Comparison of ENCODE assay signal across 11 cellular contexts in the genomic region with DNA sequence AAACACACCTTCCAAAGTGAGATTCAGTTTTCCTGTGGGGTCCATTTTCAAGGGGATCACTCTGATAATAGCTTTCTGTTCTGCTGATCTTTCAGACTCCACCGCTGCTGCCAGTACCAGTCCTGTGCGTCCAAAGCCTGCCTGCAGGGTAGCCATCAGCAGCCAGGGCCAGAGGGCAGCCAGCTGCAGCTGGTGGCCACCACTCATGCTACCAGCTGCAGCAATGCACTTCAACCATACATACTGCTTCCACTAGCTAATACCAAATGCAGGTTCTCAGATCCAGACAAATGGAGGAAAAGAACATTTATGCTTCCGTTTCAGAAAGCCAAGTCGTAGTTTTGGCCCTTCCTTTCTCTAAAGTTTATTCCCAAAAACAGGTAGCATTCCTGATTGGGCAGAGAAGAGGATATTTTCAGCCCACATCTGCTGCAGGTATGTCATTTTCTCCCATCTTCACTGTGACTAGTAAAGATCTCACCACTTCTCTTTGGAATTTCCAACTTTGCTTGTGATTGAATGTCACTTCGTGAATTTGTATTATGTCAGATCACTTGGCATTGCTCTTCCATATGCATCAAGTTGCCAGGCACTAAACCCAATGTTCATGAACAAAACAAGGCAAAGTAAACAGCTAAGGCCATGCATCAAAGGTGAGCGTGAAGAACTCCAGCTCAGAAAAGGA. TPM values are rescaled to one million over a fixed set of nuclear protein-coding genes. Genes with fewer than 3 reads are reported as not detected.
DNase-seq lines count a peak whose midpoint lies in the region; ATAC-seq and TF ChIP-seq lines count a peak whose summit lies in the region.
"Had no signal": no experiment of that assay in that cellular context is flagged by ENCODE, and none has a peak within 500 bp of the region (broad histone marks: within the 10 kb centered on the region; RNA-seq: fewer than 3 reads in every experiment).

No MANE protein-coding gene starts in this region.

- ATAC-seq in activated naive CD8-positive, alpha-beta T cell treated with anti-CD3 and anti-CD28 coated beads, Interleukin-2, amount 50 U/mL, for 24 hours: no peak
- ATAC-seq in left lung: peak; percentile 55
- ATAC-seq in HG03571 (IDR thresholded peaks at IDR 0.05; ENCODE audit: unreplicated experiment): no peak

- H3K27me3 ChIP-seq in breast epithelium (no peaks in the 10 kb centered on the region), left lung (no peaks in the 10 kb centered on the region)
- H3K27me3 ChIP-seq: uterus had no signal

- no peaks in the 10 kb centered on the region for H3K36me3 Mint-ChIP-seq in activated naive CD8-positive, alpha-beta T cell treated with anti-CD3 and anti-CD28 coated beads, Interleukin-2, amount 50 U/mL, for 24 hours (ENCODE audit: low read depth)
- peaks cover 1% of the 10 kb centered on the region for H3K36me3 Mint-ChIP-seq in activated naive CD8-positive, alpha-beta T cell treated with anti-CD3 and anti-CD28 coated beads for 36 hours
- H3K36me3 Mint-ChIP-seq in chondrocyte (ENCODE audit: low read depth): no peaks in the 10 kb centered on the region

- TF ChIP-seq CTCF in breast epithelium (IDR thresholded peaks at IDR 0.05) (no peak), left lung (IDR thresholded peaks at IDR 0.05) (no peak), chondrocyte (IDR thresholded peaks at IDR 0.05) (no peak)

- peak overlapping the region in 2 of 3 donors; percentile 49 to 59 for H3K4me3 ChIP-seq in breast epithelium
- H3K4me3 ChIP-seq in left lung: peak overlapping the region; percentile 16 to 33
- H3K4me3 ChIP-seq: uterus had no signal

- H3K4me1 ChIP-seq in breast epithelium (no peaks in the 10 kb centered on the region), left lung (peaks cover 0 to 4% of the 10 kb centered on the region in 2 donors)
- H3K4me1 ChIP-seq: uterus had no signal

- H3K27ac ChIP-seq in breast epithelium (peak overlapping the region; percentile 40 to 68), left lung (peak overlapping the region; percentile 15 to 47)
- H3K27ac ChIP-seq: uterus had no signal

- H3K4me3 Mint-ChIP-seq in activated naive CD8-positive, alpha-beta T cell treated with anti-CD3 and anti-CD28 coated beads, Interleukin-2, amount 50 U/mL, for 24 hours: peak overlapping the region; percentile 18
- H3K4me3 Mint-ChIP-seq in activated naive CD8-positive, alpha-beta T cell treated with anti-CD3 and anti-CD28 coated beads for 36 hours: no peak overlapping the region
- no peak overlapping the region for H3K4me3 Mint-ChIP-seq in chondrocyte (ENCODE audit: unreplicated experiment)

- no peaks in the 10 kb centered on the region for H3K36me3 ChIP-seq in breast epithelium
- no peaks in the 10 kb centered on the region for H3K36me3 ChIP-seq in left lung
- H3K36me3 ChIP-seq: uterus had no signal

- H3K27me3 Mint-ChIP-seq in activated naive CD8-positive, alpha-beta T cell treated with anti-CD3 and anti-CD28 coated beads, Interleukin-2, amount 50 U/mL, for 24 hours: no peaks in the 10 kb centered on the region
- no peaks in the 10 kb centered on the region for H3K27me3 Mint-ChIP-seq in activated naive CD8-positive, alpha-beta T cell treated with anti-CD3 and anti-CD28 coated beads for 36 hours
- H3K27me3 Mint-ChIP-seq in chondrocyte (ENCODE audit: low read depth): peaks cover 4% of the 10 kb centered on the region

- H3K9me3 ChIP-seq in breast epithelium (no peaks in the 10 kb centered on the region), left lung (no peaks in the 10 kb centered on the region)
- H3K9me3 ChIP-seq: uterus had no signal

- no peaks in the 10 kb centered on the region for H3K9me3 Mint-ChIP-seq in activated naive CD8-positive, alpha-beta T cell treated with anti-CD3 and anti-CD28 coated beads, Interleukin-2, amount 50 U/mL, for 24 hours
- no peaks in the 10 kb centered on the region for H3K9me3 Mint-ChIP-seq in activated naive CD8-positive, alpha-beta T cell treated with anti-CD3 and anti-CD28 coated beads for 36 hours
- H3K9me3 Mint-ChIP-seq in chondrocyte (ENCODE audit: low read depth): no peaks in the 10 kb centered on the region

- H3K4me1 Mint-ChIP-seq in activated naive CD8-positive, alpha-beta T cell treated with anti-CD3 and anti-CD28 coated beads, Interleukin-2, amount 50 U/mL, for 24 hours: peaks cover 46% of the 10 kb centered on the region
- peaks cover 25% of the 10 kb centered on the region for H3K4me1 Mint-ChIP-seq in activated naive CD8-positive, alpha-beta T cell treated with anti-CD3 and anti-CD28 coated beads for 36 hours
- H3K4me1 Mint-ChIP-seq in chondrocyte (ENCODE audit: low read depth): peaks cover 18% of the 10 kb centered on the region

- intact Hi-C loops in breast epithelium (cut with DNase I; ENCODE audit: low total_unique reads): no loop called here
- intact Hi-C loops in left lung (cut with DNase I): no loop called here

- no peak for DNase-seq in activated naive CD8-positive, alpha-beta T cell treated with anti-CD3 and anti-CD28 coated beads, Interleukin-2, amount 50 U/mL, for 24 hours
- no peak for DNase-seq in activated naive CD8-positive, alpha-beta T cell treated with anti-CD3 and anti-CD28 coated beads for 36 hours
- DNase-seq in breast epithelium (ENCODE audit: low spot score in 2 of 2) (no peak), left lung (peak in 1 of 2 donors; percentile 51), chondrocyte (ENCODE audit: low spot score) (no peak), putamen (ENCODE audit: low spot score) (no peak), midbrain (lab: John Stamatoyannopoulos, UW) (no peak)
- DNase-seq: MV-4-11, T1000, uterus had no signal

- no peak overlapping the region for H3K27ac Mint-ChIP-seq in activated naive CD8-positive, alpha-beta T cell treated with anti-CD3 and anti-CD28 coated beads, Interleukin-2, amount 50 U/mL, for 24 hours
- H3K27ac Mint-ChIP-seq in activated naive CD8-positive, alpha-beta T cell treated with anti-CD3 and anti-CD28 coated beads for 36 hours: no peak overlapping the region
- no peak overlapping the region for H3K27ac Mint-ChIP-seq in chondrocyte (ENCODE audit: unreplicated experiment)

- no peak for TF ChIP-seq POLR2A in breast epithelium (IDR thresholded peaks at IDR 0.05)

RNA-seq across cellular contexts. Expression of a gene that starts 1.8 kb away (rescaled TPM):
- under 1 TPM; 0.41 to 0.48 TPM for total RNA-seq in activated naive CD8-positive, alpha-beta T cell treated with anti-CD3 and anti-CD28 coated beads for 36 hours
- total RNA-seq in breast epithelium: 10 to 100 TPM in 1 of 3 donors, 1 to 10 TPM in 1, not detected in 1; 8.5 to 19.0 TPM
- 10 to 100 TPM in 1 of 2 donors, 1 to 10 TPM in 1; 6.8 to 13.4 TPM for total RNA-seq in left lung
- total RNA-seq in chondrocyte: 0.10 to 0.46 TPM (median 0.15 TPM) in 3 replicates
